8 cellular contexts compared by ENCODE assay signal in the genomic region with DNA sequence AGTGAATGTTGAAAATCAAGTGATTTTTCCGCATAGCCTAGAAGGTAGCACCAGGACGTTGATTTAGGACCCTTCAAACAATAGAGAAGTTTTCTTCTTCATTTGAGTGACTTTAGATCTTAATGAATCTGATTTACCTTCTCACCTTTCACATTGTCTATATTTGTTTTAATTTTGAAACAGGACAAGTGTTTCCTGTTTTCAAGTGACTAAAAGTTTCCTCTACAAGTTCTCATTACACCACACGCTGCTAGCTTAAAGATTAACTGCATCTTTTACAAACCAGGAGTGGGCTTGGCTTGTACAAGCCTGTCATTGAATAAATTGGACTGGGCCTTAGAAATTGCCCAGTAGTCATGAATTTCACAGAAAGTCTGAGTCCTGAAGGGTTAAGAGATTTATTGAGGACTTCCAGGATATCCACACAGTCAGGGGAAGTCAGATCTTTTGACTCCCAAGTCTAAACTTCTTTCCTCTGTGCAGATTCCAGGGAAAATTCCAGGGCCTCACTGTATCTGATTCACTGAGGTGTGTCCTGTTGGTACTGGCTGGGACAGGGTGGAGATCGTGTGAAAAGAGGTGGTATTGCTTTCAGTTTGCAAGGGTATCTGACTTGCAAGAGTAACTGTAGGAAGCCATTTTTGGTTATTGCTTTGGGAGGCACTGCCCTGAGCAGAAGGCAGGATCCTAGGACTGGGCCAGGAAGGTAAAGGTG. TPM values are rescaled to one million over a fixed set of nuclear protein-coding genes. Genes with fewer than 3 reads are reported as not detected.
DNase-seq lines count a peak whose midpoint lies in the region; ATAC-seq and TF ChIP-seq lines count a peak whose summit lies in the region.

No MANE protein-coding gene starts in this region.

- peaks cover 0 to 11% of the 10 kb centered on the region in 2 donors for H3K36me3 Mint-ChIP-seq in CD4-positive, alpha-beta memory T cell

- no peaks in the 10 kb centered on the region for H3K36me3 ChIP-seq in CD4-positive, alpha-beta memory T cell (ENCODE audit: insufficient read depth, low read length)
- no peaks in the 10 kb centered on the region for H3K36me3 ChIP-seq in body of pancreas (replicated peaks in 1 of 2; ENCODE audit: insufficient read depth in 1 of 2, low read depth in 2 of 2)

- peak in 1 of 5 donors; percentile 16 for DNase-seq in CD4-positive, alpha-beta memory T cell
- DNase-seq in GM19238 (ENCODE audit: insufficient read length, low spot score) (peak; percentile 17), body of pancreas (no peak), NCI-H2081 treated with DMSO at 0.1 percent for 48 hours (lab: John Stamatoyannopoulos, UW) (no peak), substantia nigra (lab: John Stamatoyannopoulos, UW) (no peak), epidermal melanocyte (ENCODE audit: insufficient read length, low spot score) (no peak)
- DNase-seq in activated CD4-positive, alpha-beta T cell treated with anti-CD3 and anti-CD28 coated beads, Interleukin-2, amount 50 U/mL, for 48 hours = no peak

- POLR2A ChIA-PET in CD4-positive, alpha-beta memory T cell (lab: Charles Lee; ENCODE audit: partially characterized antibody) = no interaction called here

- peaks cover 44% of the 10 kb centered on the region for H3K4me1 ChIP-seq in CD4-positive, alpha-beta memory T cell (ENCODE audit: insufficient read depth, low read length)
- H3K4me1 ChIP-seq in body of pancreas = peaks cover 18% of the 10 kb centered on the region

- 46 to 51% methylated on average over 4 of the region's 4 CpGs for WGBS in body of pancreas, 2 donors

- CTCF ChIA-PET in CD4-positive, alpha-beta memory T cell (lab: Charles Lee; ENCODE audit: partially characterized antibody) = no interaction called here

- peak overlapping the region; percentile 3 to 97 (median 75) for H3K27ac Mint-ChIP-seq in CD4-positive, alpha-beta memory T cell

- TF ChIP-seq CTCF in body of pancreas (IDR thresholded peaks at IDR 0.05) = no peak

- peak overlapping the region in 1 of 2 donors; percentile 10 for H3K4me3 ChIP-seq in CD4-positive, alpha-beta memory T cell (ENCODE audit: low read length in 2 of 2)
- no peak overlapping the region for H3K4me3 ChIP-seq in body of pancreas

- H3K27ac ChIP-seq in CD4-positive, alpha-beta memory T cell (ENCODE audit: low read depth, low read length) = peak overlapping the region; percentile 27
- peak overlapping the region in 3 of 4 donors; percentile 4 to 67 (median 25) for H3K27ac ChIP-seq in body of pancreas
- no peak overlapping the region for H3K27ac ChIP-seq in substantia nigra (ENCODE audit: low read depth, low read length, poor library complexity, severe bottlenecking)

- TF ChIP-seq POLR2A in body of pancreas (IDR thresholded peaks at IDR 0.05) = no peak

- peak overlapping the region; percentile 31 to 93 (median 74) for H3K4me3 Mint-ChIP-seq in CD4-positive, alpha-beta memory T cell

- intact Hi-C loops in CD4-positive, alpha-beta memory T cell (cut with micrococcal nuclease) = loop anchor here (5.0 kb wide), 2 partner anchors 130 to 910 kb away; no protein-coding TSS in a partner anchor
- intact Hi-C loops in body of pancreas (cut with DNase I) = no loop called here

- H3K9me3 Mint-ChIP-seq in CD4-positive, alpha-beta memory T cell = no peaks in the 10 kb centered on the region

- ATAC-seq in HG03095 (IDR thresholded peaks at IDR 0.05; ENCODE audit: unreplicated experiment) = peak; percentile 38
- peak; percentile 19 for ATAC-seq in body of pancreas

- H3K27me3 Mint-ChIP-seq in CD4-positive, alpha-beta memory T cell = peaks cover under 1 to 3% of the 10 kb centered on the region in 2 donors

- H3K9me3 ChIP-seq in CD4-positive, alpha-beta memory T cell (ENCODE audit: control insufficient read depth in 1 of 2, low read length in 2 of 2) = no peaks in the 10 kb centered on the region
- H3K9me3 ChIP-seq in body of pancreas = no peaks in the 10 kb centered on the region

- H3K27me3 ChIP-seq in CD4-positive, alpha-beta memory T cell (ENCODE audit: insufficient read depth, low read length) = no peaks in the 10 kb centered on the region
- no peaks in the 10 kb centered on the region for H3K27me3 ChIP-seq in body of pancreas

- H3K4me1 Mint-ChIP-seq in CD4-positive, alpha-beta memory T cell = peaks cover 36 to 67% (median 51%) of the 10 kb centered on the region in 4 donors

RNA-seq across cellular contexts. Expression of gene SGPP2, which starts 3.4 kb away (rescaled TPM):
- 1 to 10 TPM; 8.8 to 9.9 TPM for total RNA-seq in CD4-positive, alpha-beta memory T cell
- polyA plus RNA-seq in CD4-positive, alpha-beta memory T cell = 1 to 10 TPM; 2.1 to 2.2 TPM
- 1 to 10 TPM; 4.0 to 4.9 TPM for total RNA-seq in body of pancreas
